ENCODE assay signal across 10 cellular contexts in genomic region chr10:1043532-1043995, GRCh38. TPM values are rescaled to one million over a fixed set of nuclear protein-coding genes. Genes with fewer than 3 reads are reported as not detected.
DNase-seq lines count a peak whose midpoint lies in the region; ATAC-seq, FAIRE-seq and TF ChIP-seq lines count a peak whose summit lies in the region.
"Had no signal": no experiment of that assay in that cellular context is flagged by ENCODE, and none has a peak within 500 bp of the region (broad histone marks: within the 10 kb centered on the region; RNA-seq: fewer than 3 reads in every experiment).

No MANE protein-coding gene starts in this region.

- H3K4me3 ChIP-seq in hepatocyte (no peak overlapping the region), transverse colon (peak overlapping the region in 1 of 4 donors; percentile 18), kidney (ENCODE audit: low read length in 2 of 2) (no peak overlapping the region)
- H3K4me3 ChIP-seq: A549 had no signal

- H3K27me3 Mint-ChIP-seq in T-helper 2 cell treated with Interferon-gamma antibody and Interleukin-4, amounts not matched to agents 5 μg/mL and 100 μg/mL, for 36 hours (ENCODE audit: low read depth) = no peaks in the 10 kb centered on the region

- H3K36me3 ChIP-seq in hepatocyte (replicated peaks; ENCODE audit: insufficient read depth, low read depth) (peaks cover 3% of the 10 kb centered on the region), transverse colon (peaks cover 0 to 36% (median 16%) of the 10 kb centered on the region in 4 donors), kidney (ENCODE audit: control insufficient read depth in 1 of 2, insufficient read depth in 2 of 2, low read length in 2 of 2) (peaks cover 0 to 12% of the 10 kb centered on the region in 2 donors)

- intact Hi-C loops in transverse colon (cut with DNase I; ENCODE audit: low total_unique reads) (no loop called here), kidney (cut with DNase I) (no loop called here)

- peak; percentile 61 for TF ChIP-seq POLR2A in transverse colon (IDR thresholded peaks at IDR 0.05)

- no peak for FAIRE-seq in kidney (lab: Jason Lieb, UNC)
- FAIRE-seq: A549 had no signal

- no peak overlapping the region for H2AFZ ChIP-seq in hepatocyte

- H3K9me3 Mint-ChIP-seq in T-helper 2 cell treated with Interferon-gamma antibody and Interleukin-4, amounts not matched to agents 5 μg/mL and 100 μg/mL, for 36 hours = no peaks in the 10 kb centered on the region

- H3K27me3 ChIP-seq in hepatocyte = no peaks in the 10 kb centered on the region
- H3K27me3 ChIP-seq in transverse colon = no peaks in the 10 kb centered on the region

- H3K9me3 ChIP-seq in hepatocyte (ENCODE audit: low read depth) = no peaks in the 10 kb centered on the region
- H3K9me3 ChIP-seq in transverse colon = no peaks in the 10 kb centered on the region
- no peaks in the 10 kb centered on the region for H3K9me3 ChIP-seq in kidney (ENCODE audit: control insufficient read depth in 1 of 2, low read length in 2 of 2)
- H3K9me3 ChIP-seq: A549 had no signal

- peaks cover 52% of the 10 kb centered on the region for H4K20me1 ChIP-seq in hepatocyte (ENCODE audit: insufficient read depth, poor library complexity, severe bottlenecking)

- peaks cover 39% of the 10 kb centered on the region for H3K4me1 Mint-ChIP-seq in T-helper 2 cell treated with Interferon-gamma antibody and Interleukin-4, amounts not matched to agents 5 μg/mL and 100 μg/mL, for 36 hours (ENCODE audit: low read depth)

- H3K4me3 Mint-ChIP-seq in T-helper 2 cell treated with Interferon-gamma antibody and Interleukin-4, amounts not matched to agents 5 μg/mL and 100 μg/mL, for 36 hours = peak overlapping the region; percentile 77

- H3K4me2 ChIP-seq in hepatocyte = peak overlapping the region; percentile 62
- H3K4me2 ChIP-seq: A549 had no signal

- whole genome bisulfite sequencing in hepatocyte (ENCODE audit: low lambda C conversion rate, missing lambda C conversion rate) = 92% methylated on average over 12 of the region's 12 CpGs
- 54 to 64% methylated on average over 9 to 12 of the region's 12 CpGs for WGBS in transverse colon (ENCODE audit: low coverage in 1 of 2), 2 donors

- H3K36me3 Mint-ChIP-seq in T-helper 2 cell treated with Interferon-gamma antibody and Interleukin-4, amounts not matched to agents 5 μg/mL and 100 μg/mL, for 36 hours (ENCODE audit: low read depth) = peaks cover 53% of the 10 kb centered on the region

- H3K79me2 ChIP-seq in hepatocyte = peaks cover 59% of the 10 kb centered on the region

- H3K27ac ChIP-seq in hepatocyte = peak overlapping the region; percentile 14
- peak overlapping the region; percentile 49 to 78 (median 60) for H3K27ac ChIP-seq in transverse colon
- H3K27ac ChIP-seq in kidney (ENCODE audit: low read depth in 2 of 2, low read length in 2 of 2) = peak overlapping the region in 1 of 2 donors; percentile 59
- H3K27ac ChIP-seq: A549 had no signal

- peak overlapping the region; percentile 89 for H3K27ac Mint-ChIP-seq in T-helper 2 cell treated with Interferon-gamma antibody and Interleukin-4, amounts not matched to agents 5 μg/mL and 100 μg/mL, for 36 hours

- TF ChIP-seq CTCF in hepatocyte (IDR thresholded peaks at IDR 0.05; ENCODE audit: poor library complexity) (no peak), transverse colon (IDR thresholded peaks at IDR 0.05) (no peak), kidney (IDR thresholded peaks at IDR 0.05; ENCODE audit: borderline replicate concordance, extremely low read depth, insufficient read depth) (no peak)

- peaks cover 8% of the 10 kb centered on the region for H3K4me1 ChIP-seq in hepatocyte (ENCODE audit: insufficient read depth)
- peaks cover 0 to 18% (median 9%) of the 10 kb centered on the region in 4 donors for H3K4me1 ChIP-seq in transverse colon
- peaks cover 8 to 10% of the 10 kb centered on the region in 2 donors for H3K4me1 ChIP-seq in kidney (ENCODE audit: control insufficient read depth in 1 of 2, insufficient read depth in 1 of 2, low read depth in 1 of 2, low read length in 2 of 2)

- peak; percentile 19 to 22 for ATAC-seq in activated CD4-positive, CD25-positive, alpha-beta regulatory T cell treated with anti-CD3 and anti-CD28 coated beads, Interleukin-2, amount 50 U/mL, for 24 hours
- ATAC-seq in HG02885 (IDR thresholded peaks at IDR 0.05; ENCODE audit: poor library complexity, unreplicated experiment) = peak; percentile 72
- ATAC-seq: A549 had no signal

- no peak overlapping the region for H3K9ac ChIP-seq in kidney (ENCODE audit: low read length in 2 of 2)

- DNase-seq in activated CD4-positive, CD25-positive, alpha-beta regulatory T cell treated with anti-CD3 and anti-CD28 coated beads, Interleukin-2, amount 50 U/mL, for 72 hours = no peak
- no peak for DNase-seq in T-helper 2 cell treated with Interferon-gamma antibody and Interleukin-4, amounts not matched to agents 5 μg/mL and 100 μg/mL, for 36 hours (ENCODE audit: low spot score)
- DNase-seq in hepatocyte (ENCODE audit: low spot score) (no peak), transverse colon (peak; percentile 44), kidney (no peak), SK-N-DZ (ENCODE audit: low spot score) (no peak)

- TF ChIP-seq EP300 in transverse colon (IDR thresholded peaks at IDR 0.05; ENCODE audit: low read depth) = no peak

- no peaks in the 10 kb centered on the region for H3K9me2 ChIP-seq in hepatocyte (replicated peaks; ENCODE audit: insufficient read depth)

- in situ Hi-C loops in transverse colon (cut with MboI; ENCODE audit: low pct_ligation_motif_present in 1 of 4, low pct_unique_long_range_greater_than_20kb in 1 of 4, low sequenced_read_pairs in 3 of 4) = loop anchor here in 1 of 4 donors (10.0 kb wide), 1 partner anchor 59 kb away; the partner anchor contains the start of gene GTPBP4

RNA-seq across cellular contexts. Expression of gene IDI1, which starts 5.4 kb away (rescaled TPM):
- total RNA-seq in hepatocyte (270 and 303 TPM in 2 replicates), transverse colon (10 to 100 TPM; 31.1 to 81.5 (median 57.1) TPM), kidney (27.5 TPM)
- polyA plus RNA-seq in hepatocyte (214 and 228 TPM in 2 replicates), kidney (ENCODE audit: insufficient read depth, low read depth, low replicate concordance) (59.7 TPM)
- 249 and 253 TPM in 2 replicates for polyA plus RNA-seq in SK-N-DZ (2014; cell fraction: cytosol; rRNA removed)
- 208 TPM in 2 replicates for polyA plus RNA-seq in SK-N-DZ (2014; cell fraction: nucleus; rRNA removed)

RNA-seq across cellular contexts. Expression of gene WDR37, which starts 12.6 kb away (rescaled TPM):
- total RNA-seq in hepatocyte (12.3 and 15.2 TPM in 2 replicates), transverse colon (10 to 100 TPM; 14.5 to 22.1 (median 19.7) TPM), kidney (23.5 TPM)
- polyA plus RNA-seq in hepatocyte (8.6 and 13.2 TPM in 2 replicates), kidney (ENCODE audit: insufficient read depth, low read depth, low replicate concordance) (6.0 TPM)
- 11.5 and 13.5 TPM in 2 replicates for polyA plus RNA-seq in SK-N-DZ (2014; cell fraction: cytosol; rRNA removed)
- 11.3 and 13.9 TPM in 2 replicates for polyA plus RNA-seq in SK-N-DZ (2014; cell fraction: nucleus; rRNA removed)

RNA-seq across cellular contexts. Expression of gene IDI2, which starts 17.9 kb away (rescaled TPM):
- total RNA-seq in hepatocyte = 0.33 TPM in 1 of 2 replicates, not detected in the other
- polyA plus RNA-seq in hepatocyte = 0.29 TPM in 1 of 2 replicates, not detected in the other
- total RNA-seq in transverse colon = not detected
- total RNA-seq in kidney = not detected
- polyA plus RNA-seq in kidney (ENCODE audit: insufficient read depth, low read depth, low replicate concordance) = not detected
- polyA plus RNA-seq in SK-N-DZ (2014; cell fraction: cytosol; rRNA removed) = not detected in 2 replicates
- not detected in 2 replicates for polyA plus RNA-seq in SK-N-DZ (2014; cell fraction: nucleus; rRNA removed)
- total RNA-seq: RPMI7951 had no signal
- polyA plus RNA-seq: A549 had no signal

RNA-seq across cellular contexts. Expression of gene GTPBP4, which starts 55.3 kb away (rescaled TPM):
- total RNA-seq in hepatocyte (33.6 and 34.2 TPM in 2 replicates), transverse colon (10 to 100 TPM in 3 of 4 donors, 1 to 10 TPM in 1; 9.4 to 25.4 (median 17.1) TPM), kidney (37.1 TPM)
- polyA plus RNA-seq in hepatocyte (55.5 and 59.4 TPM in 2 replicates), kidney (ENCODE audit: insufficient read depth, low read depth, low replicate concordance) (18.9 TPM)
- polyA plus RNA-seq in SK-N-DZ (2014; cell fraction: cytosol; rRNA removed) = 63.1 and 76.5 TPM in 2 replicates
- 63.2 and 132 TPM in 2 replicates for polyA plus RNA-seq in SK-N-DZ (2014; cell fraction: nucleus; rRNA removed)
